In genomic region chr12:95473947-95474817, GRCh38 we compare ENCODE assay signal across 1 cellular context.
TF ChIP-seq lines count a peak whose summit lies in the region.

Gene METAP2, plus strand, starts transcription at chr12:95474152. Its CDS starts 28 bp downstream, at chr12:95474180.

TF ChIP-seq in HepG2, 621 proteins besides CTCF, POLR2A, EP300 and RAD21 (continued from another document and continues in another):
- TF ChIP-seq MATR3 (CRISPR knock-in tag; IDR thresholded peaks at IDR 0.05) (no peak), ZNF720 (CRISPR knock-in tag; IDR thresholded peaks at IDR 0.05) (peak; percentile 82; the same call in 1 of the 2 replicates), ZNF737 (CRISPR knock-in tag; IDR thresholded peaks at IDR 0.05; ENCODE audit: borderline replicate concordance) (no peak), ZNF780A (CRISPR knock-in tag; IDR thresholded peaks at IDR 0.05) (peak; percentile 38; the same call in 1 of the 2 replicates), ZNF124 (CRISPR knock-in tag; IDR thresholded peaks at IDR 0.05) (peak; percentile 62; the same call in 1 of the 2 replicates), ZNF570 (CRISPR knock-in tag; IDR thresholded peaks at IDR 0.05; ENCODE audit: borderline replicate concordance) (0 out of 2 replicates have a peak, but pooled peaks have one; percentile 11), ZNF3 (CRISPR knock-in tag; IDR thresholded peaks at IDR 0.05) (no peak), KDM5A (IDR thresholded peaks at IDR 0.05; ENCODE audit: borderline replicate concordance, low read length) (peak; percentile 82), NKX3-1 (CRISPR knock-in tag; IDR thresholded peaks at IDR 0.05) (peak; percentile 78), ZNF644 (CRISPR knock-in tag; IDR thresholded peaks at IDR 0.05; ENCODE audit: low read depth) (0 out of 2 replicates have a peak, but pooled peaks have one; percentile 53), ERF (CRISPR knock-in tag; IDR thresholded peaks at IDR 0.05) (peak; percentile 90), ZNF687 (CRISPR knock-in tag; IDR thresholded peaks at IDR 0.05) (peak; percentile 97), ARID5B (CRISPR knock-in tag; IDR thresholded peaks at IDR 0.05) (peak; percentile 79), MLX (CRISPR knock-in tag; IDR thresholded peaks at IDR 0.05) (peak; percentile 75; the same call in 1 of the 2 replicates), CERS6 (CRISPR knock-in tag; IDR thresholded peaks at IDR 0.05) (no peak), TOE1 (CRISPR knock-in tag; IDR thresholded peaks at IDR 0.05) (peak; percentile 35; the same call in 1 of the 2 replicates), PRDM10 (CRISPR knock-in tag; IDR thresholded peaks at IDR 0.05; ENCODE audit: low read depth) (peak; percentile 67; the same call in 1 of the 2 replicates), SMARCC2 (IDR thresholded peaks at IDR 0.05) (no peak), MIXL1 (CRISPR knock-in tag; IDR thresholded peaks at IDR 0.05) (peak; percentile 78), ZNF839 (CRISPR knock-in tag; IDR thresholded peaks at IDR 0.05; ENCODE audit: borderline replicate concordance) (peak; percentile 80; the same call in 1 of the 2 replicates), ZNF563 (CRISPR knock-in tag; IDR thresholded peaks at IDR 0.05) (peak; percentile 60; the same call in 1 of the 2 replicates), ZNF749 (CRISPR knock-in tag; IDR thresholded peaks at IDR 0.05; ENCODE audit: borderline replicate concordance) (peak; percentile 83; the same call in 1 of the 2 replicates), ZBTB26 (CRISPR knock-in tag; IDR thresholded peaks at IDR 0.05; ENCODE audit: borderline replicate concordance) (peak; percentile 82; the same call in 1 of the 2 replicates), ZBTB10 (CRISPR knock-in tag; IDR thresholded peaks at IDR 0.05; ENCODE audit: borderline replicate concordance) (peak; percentile 64; the same call in 1 of the 2 replicates), ZNF605 (CRISPR knock-in tag; IDR thresholded peaks at IDR 0.05) (peak; percentile 70), RERE (CRISPR knock-in tag; IDR thresholded peaks at IDR 0.05; ENCODE audit: low read depth) (peak; percentile 68; the same call in 1 of the 2 replicates), NFRKB (IDR thresholded peaks at IDR 0.05) (peak; percentile 65; the same call in 1 of the 2 replicates), MED1 (CRISPR knock-in tag; IDR thresholded peaks at IDR 0.05) (peak; percentile 66), MEF2D (CRISPR knock-in tag; IDR thresholded peaks at IDR 0.05) (peak; percentile 85), PRMT3 (CRISPR knock-in tag; IDR thresholded peaks at IDR 0.05; ENCODE audit: borderline replicate concordance, low read depth) (peak; percentile 78; the same call in 1 of the 2 replicates), ZBTB7B (CRISPR knock-in tag; IDR thresholded peaks at IDR 0.05) (no peak), ATM (IDR thresholded peaks at IDR 0.05; ENCODE audit: borderline replicate concordance) (no peak)
